In the genomic region with DNA sequence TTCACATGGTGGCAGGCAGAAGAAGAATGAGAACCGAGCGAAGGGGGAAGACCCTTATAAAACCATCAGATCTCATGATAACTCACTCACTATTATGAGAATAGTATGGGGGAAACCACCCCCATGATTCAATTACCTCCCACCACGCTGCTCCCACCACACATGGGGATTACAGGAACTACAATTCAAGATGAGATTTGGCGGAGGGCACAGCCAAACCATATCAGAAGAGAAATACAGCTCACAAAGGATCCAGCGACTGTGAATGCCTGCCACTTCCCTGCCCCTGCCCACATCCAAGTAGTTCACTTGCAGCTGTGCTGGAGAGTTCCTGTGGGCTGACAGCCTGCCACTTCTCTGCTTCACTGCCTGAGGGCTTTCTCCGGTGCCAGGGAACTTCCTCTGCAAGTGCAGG, we compare ENCODE assay signal across 18 cellular contexts.
DNase-seq lines count a peak whose midpoint lies in the region; ATAC-seq, FAIRE-seq and TF ChIP-seq lines count a peak whose summit lies in the region.
"Had no signal": no experiment of that assay in that cellular context is flagged by ENCODE, and none has a peak within 500 bp of the region (broad histone marks: within the 10 kb centered on the region; RNA-seq: fewer than 3 reads in every experiment).

No MANE protein-coding gene starts in this region.

- no peak for FAIRE-seq in D721Med (lab: Jason Lieb, UNC)
- no peak for FAIRE-seq in frontal cortex (lab: Jason Lieb, UNC)
- FAIRE-seq: H54, RCC 7860 had no signal

- TF ChIP-seq CTCF in foreskin keratinocyte (conservative IDR thresholded peaks at IDR 0.05): no peak
- TF ChIP-seq CTCF in D721Med (IDR thresholded peaks at IDR 0.05; ENCODE audit: insufficient read depth, missing control alignments): no peak

- DNase-seq in stimulated activated CD4-positive, alpha-beta T cell treated with anti-CD3 and anti-CD28 coated beads, Interleukin-15, amount 100 ng/mL, for 24 hours: peak; percentile 8
- no peak for DNase-seq in stimulated activated CD4-positive, alpha-beta T cell treated with anti-CD3 and anti-CD28 coated beads, Interleukin-2, amount 100 ng/mL, for 48 hours
- DNase-seq in M059J (ENCODE audit: low read depth): peak; percentile 66
- DNase-seq in foreskin keratinocyte: peak in 1 of 2 donors; percentile 36
- no peak for DNase-seq in D721Med (ENCODE audit: insufficient read length, low spot score)
- DNase-seq in frontal cortex (ENCODE audit: low spot score in 2 of 2): no peak
- DNase-seq: BE2C; CD8-positive, alpha-beta memory T cell; DMS 273 treated with DMSO at 0.1 percent for 48 hours; EL; MV-4-11; NCI-H1436; NCI-H2081; NCI-H524; SHP77 treated with DMSO at 0.1 percent for 48 hours had no signal

- H3K4me1 ChIP-seq in foreskin keratinocyte: no peaks in the 10 kb centered on the region
- H3K4me1 ChIP-seq: BE2C had no signal

- H3K27me3 ChIP-seq in foreskin keratinocyte: no peaks in the 10 kb centered on the region
- H3K27me3 ChIP-seq: BE2C had no signal

- peak; percentile 35 for ATAC-seq in foreskin keratinocyte
- ATAC-seq in HG03571 (IDR thresholded peaks at IDR 0.05; ENCODE audit: unreplicated experiment): no peak

- H3K27ac ChIP-seq in foreskin keratinocyte: no peak overlapping the region

Comparison
In these comparisons a context has a peak if more than half of its experiments do, and no peak if none do; other contexts are left out.
1. DNase-seq: peak in stimulated activated CD4-positive, alpha-beta T cell treated with anti-CD3 and anti-CD28 coated beads, Interleukin-15, amount 100 ng/mL, for 24 hours (single experiment) and M059J (single experiment); none in stimulated activated CD4-positive, alpha-beta T cell treated with anti-CD3 and anti-CD28 coated beads, Interleukin-2, amount 100 ng/mL, for 48 hours (0 of 2), D721Med (single experiment) and frontal cortex (0 of 2).